Comparison of ENCODE assay signal across 21 cellular contexts in the genomic region with DNA sequence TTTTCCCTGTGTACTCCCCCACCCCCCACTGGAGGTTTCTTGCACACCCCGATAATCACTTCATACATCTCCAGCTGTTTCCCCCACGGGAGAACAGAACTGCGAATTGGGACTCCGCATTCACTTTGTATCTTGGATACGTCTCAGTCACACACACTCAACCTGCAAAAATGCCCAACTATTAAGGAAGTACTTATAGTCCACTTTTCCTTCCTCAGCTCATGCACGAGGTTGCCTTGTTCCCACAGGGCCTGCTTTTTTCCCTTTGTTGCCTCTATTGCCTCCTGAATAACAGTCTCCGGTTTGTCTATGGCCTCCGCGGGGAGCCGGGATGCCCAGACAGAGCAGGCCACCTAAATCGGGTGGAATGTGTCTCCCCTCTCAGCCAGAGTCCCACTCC.
DNase-seq lines count a peak whose midpoint lies in the region; ATAC-seq, FAIRE-seq and TF ChIP-seq lines count a peak whose summit lies in the region.
"Had no signal": no experiment of that assay in that cellular context is flagged by ENCODE, and none has a peak within 500 bp of the region (broad histone marks: within the 10 kb centered on the region; RNA-seq: fewer than 3 reads in every experiment).

No MANE protein-coding gene starts in this region.

- H3K9me3 Mint-ChIP-seq in WTC11: peaks cover 32% of the 10 kb centered on the region
- peaks cover 22% of the 10 kb centered on the region for H3K9me3 Mint-ChIP-seq in progenitor cell of endocrine pancreas (ENCODE audit: low read depth)
- no peaks in the 10 kb centered on the region for H3K9me3 Mint-ChIP-seq in Calu3 (ENCODE audit: low read depth, unreplicated experiment)
- peaks cover 0 to 11% of the 10 kb centered on the region in 2 donors for H3K9me3 Mint-ChIP-seq in stimulated activated naive CD8-positive, alpha-beta T cell treated with anti-CD3 and anti-CD28 coated beads, Interleukin-15, amount 100 ng/mL, for 72 hours

- H3K4me1 ChIP-seq in HepG2 (ENCODE audit: insufficient read depth, low read length) (peaks cover 37% of the 10 kb centered on the region), right lobe of liver (peaks cover 0 to 17% (median 7%) of the 10 kb centered on the region in 4 donors)
- H3K4me1 ChIP-seq: BLaER1 had no signal

- H3K36me3 Mint-ChIP-seq in WTC11 (peaks cover 25% of the 10 kb centered on the region), progenitor cell of endocrine pancreas (ENCODE audit: insufficient read depth) (peaks cover 2% of the 10 kb centered on the region), Calu3 (ENCODE audit: insufficient read depth, unreplicated experiment) (no peaks in the 10 kb centered on the region)
- H3K36me3 Mint-ChIP-seq: CD4-positive, CD25-positive, alpha-beta regulatory T cell; CD8-positive, alpha-beta T cell had no signal

- no peaks in the 10 kb centered on the region for H3K36me3 ChIP-seq in HepG2 (replicated peaks in 1 of 2; ENCODE audit: control insufficient read depth in 1 of 2, insufficient read depth in 2 of 2, low read length in 2 of 2)
- H3K36me3 ChIP-seq in right lobe of liver: no peaks in the 10 kb centered on the region
- H3K36me3 ChIP-seq: BLaER1 had no signal

- CTCF ChIA-PET in HepG2 (lab: Yijun Ruan, JAX; ENCODE audit: low intra/inter-chr PET ratio, low total read pairs) (no interaction called here), WTC11 (lab: Charles Lee) (interaction anchor here (0.7 kb wide), 1 partner anchor 25 kb away, joined by 3 read pairs; no protein-coding TSS in a partner anchor), Calu3 (lab: Charles Lee) (no interaction called here)

- H3K9me3 ChIP-seq in HepG2 (ENCODE audit: low read length) (peaks cover 5% of the 10 kb centered on the region; the same call in 1 of the 2 replicates), right lobe of liver (no peaks in the 10 kb centered on the region)
- H3K9me3 ChIP-seq: BLaER1 had no signal

- H3K4me3 Mint-ChIP-seq in WTC11 (no peak overlapping the region), progenitor cell of endocrine pancreas (ENCODE audit: low read depth) (no peak overlapping the region), Calu3 (ENCODE audit: low read depth, unreplicated experiment) (no peak overlapping the region)
- no peak overlapping the region for H3K4me3 Mint-ChIP-seq in stimulated activated naive CD8-positive, alpha-beta T cell treated with anti-CD3 and anti-CD28 coated beads, Interleukin-15, amount 100 ng/mL, for 72 hours
- H3K4me3 Mint-ChIP-seq: B cell; CD4-positive, CD25-positive, alpha-beta regulatory T cell; CD8-positive, alpha-beta T cell; GM23338; H9 had no signal

- DNase-seq in HepG2 (ENCODE audit: low spot score): no peak
- DNase-seq in right lobe of liver: no peak
- DNase-seq in WTC11 (ENCODE audit: low spot score): no peak
- no peak for DNase-seq in progenitor cell of endocrine pancreas (ENCODE audit: low spot score, unreplicated experiment)
- no peak for DNase-seq in amygdala (lab: John Stamatoyannopoulos, UW)
- no peak for DNase-seq in Calu3
- no peak for DNase-seq in stimulated activated naive CD8-positive, alpha-beta T cell treated with anti-CD3 and anti-CD28 coated beads, Interleukin-15, amount 100 ng/mL, for 72 hours
- DNase-seq: CD4-positive, CD25-positive, alpha-beta regulatory T cell; CD8-positive, alpha-beta T cell; DMS53; DMS79 treated with DMSO at 0.1 percent for 48 hours; H9 had no signal

- ATAC-seq in HepG2: no peak
- ATAC-seq in right lobe of liver: no peak
- ATAC-seq in WTC11: no peak
- no peak for ATAC-seq in stimulated activated naive CD8-positive, alpha-beta T cell treated with anti-CD3 and anti-CD28 coated beads, Interleukin-15, amount 100 ng/mL, for 72 hours
- ATAC-seq: CD8-positive, alpha-beta T cell; GM23338; HCT116 had no signal

- 96% methylated on average over 10 of the region's 11 CpGs for WGBS in HepG2 (ENCODE audit: low lambda C conversion rate)
- WGBS in right lobe of liver (ENCODE audit: insufficient coverage, low coverage, low lambda C conversion rate, missing lambda C conversion rate): 82% methylated on average over 2 of the region's 11 CpGs

- peaks cover 15% of the 10 kb centered on the region for H3K4me1 Mint-ChIP-seq in WTC11
- no peaks in the 10 kb centered on the region for H3K4me1 Mint-ChIP-seq in progenitor cell of endocrine pancreas (ENCODE audit: low read depth)
- H3K4me1 Mint-ChIP-seq in Calu3 (ENCODE audit: low read depth, unreplicated experiment): peaks cover 38% of the 10 kb centered on the region
- no peaks in the 10 kb centered on the region for H3K4me1 Mint-ChIP-seq in stimulated activated naive CD8-positive, alpha-beta T cell treated with anti-CD3 and anti-CD28 coated beads, Interleukin-15, amount 100 ng/mL, for 72 hours
- H3K4me1 Mint-ChIP-seq: B cell; CD4-positive, CD25-positive, alpha-beta regulatory T cell had no signal

- TF ChIP-seq CTCF in HepG2 (CRISPR knock-in tag; IDR thresholded peaks at IDR 0.05): no peak
- no peak for TF ChIP-seq CTCF in right lobe of liver (IDR thresholded peaks at IDR 0.05)
- no peak for TF ChIP-seq CTCF in WTC11 (IDR thresholded peaks at IDR 0.05)
- no peak for TF ChIP-seq CTCF in progenitor cell of endocrine pancreas (IDR thresholded peaks at IDR 0.05; ENCODE audit: unreplicated experiment)
- no peak for TF ChIP-seq CTCF in Calu3 (IDR thresholded peaks at IDR 0.05; ENCODE audit: unreplicated experiment)

- no peak for TF ChIP-seq RAD21 in HepG2 (CRISPR knock-in tag; IDR thresholded peaks at IDR 0.05)

- no peak overlapping the region for H3K4me2 ChIP-seq in HepG2 (ENCODE audit: low read depth, low read length)
- H3K4me2 ChIP-seq: BLaER1, GM23338 had no signal

- no peak overlapping the region for H3K9ac ChIP-seq in HepG2 (ENCODE audit: insufficient read depth, low read depth, low read length)
- H3K9ac ChIP-seq: BLaER1 had no signal

- TF ChIP-seq POLR2A in HepG2 (IDR thresholded peaks at IDR 0.05; ENCODE audit: insufficient read depth in 1 of 2, low read depth in 2 of 2, low read length in 2 of 2): no peak
- TF ChIP-seq POLR2A in right lobe of liver (IDR thresholded peaks at IDR 0.05): no peak

- H4K20me1 ChIP-seq in HepG2 (ENCODE audit: insufficient read depth, low read length): no peaks in the 10 kb centered on the region
- H4K20me1 ChIP-seq: BLaER1 had no signal

- H2AFZ ChIP-seq in HepG2 (ENCODE audit: low read length): no peak overlapping the region

- H3K27me3 Mint-ChIP-seq in WTC11 (ENCODE audit: low read depth) (no peaks in the 10 kb centered on the region), progenitor cell of endocrine pancreas (no peaks in the 10 kb centered on the region), Calu3 (ENCODE audit: unreplicated experiment) (no peaks in the 10 kb centered on the region)
- H3K27me3 Mint-ChIP-seq in stimulated activated naive CD8-positive, alpha-beta T cell treated with anti-CD3 and anti-CD28 coated beads, Interleukin-15, amount 100 ng/mL, for 72 hours: no peaks in the 10 kb centered on the region
- H3K27me3 Mint-ChIP-seq: B cell; CD4-positive, CD25-positive, alpha-beta regulatory T cell had no signal

- no peak for TF ChIP-seq EP300 in HepG2 (IDR thresholded peaks at IDR 0.05; ENCODE audit: low read depth in 2 of 2, low read length in 2 of 2)
- TF ChIP-seq EP300 in HepG2 (CRISPR knock-in tag; IDR thresholded peaks at IDR 0.05; ENCODE audit: borderline replicate concordance): no peak

- intact Hi-C loops in HepG2 (cut with micrococcal nuclease; ENCODE audit: unreplicated experiment): no loop called here
- intact Hi-C loops in right lobe of liver (cut with DNase I): no loop called here
- intact Hi-C loops in Calu3 (cut with micrococcal nuclease; ENCODE audit: unreplicated experiment): no loop called here

- FAIRE-seq in HepG2 (lab: Jason Lieb, UNC): no peak
- FAIRE-seq: A204.1, G401.6, GM12892 had no signal

- no peak overlapping the region for H3K4me3 ChIP-seq in HepG2 (replicated peaks in 1 of 3; ENCODE audit: insufficient read depth in 1 of 3, low read depth in 2 of 3, low read length in 3 of 3)
- H3K4me3 ChIP-seq in right lobe of liver: no peak overlapping the region
- H3K4me3 ChIP-seq: BLaER1, GM23338 had no signal

- peak overlapping the region; percentile 13; the same call in 1 of the 2 replicates for H3K27ac Mint-ChIP-seq in WTC11
- H3K27ac Mint-ChIP-seq in progenitor cell of endocrine pancreas: peak overlapping the region; percentile 56
- H3K27ac Mint-ChIP-seq in Calu3 (ENCODE audit: unreplicated experiment): no peak overlapping the region
- H3K27ac Mint-ChIP-seq in stimulated activated naive CD8-positive, alpha-beta T cell treated with anti-CD3 and anti-CD28 coated beads, Interleukin-15, amount 100 ng/mL, for 72 hours: no peak overlapping the region
- H3K27ac Mint-ChIP-seq: B cell; CD4-positive, CD25-positive, alpha-beta regulatory T cell; CD8-positive, alpha-beta T cell; GM23338; H9 had no signal

- H3K27ac ChIP-seq in HepG2 (ENCODE audit: extremely low read length, insufficient read depth, low read length) (peak overlapping the region; percentile 90), right lobe of liver (no peak overlapping the region)
- H3K27ac ChIP-seq: 22Rv1, BLaER1, C4-2B had no signal

- POLR2A ChIA-PET in HepG2 (lab: Yijun Ruan, JAX) (no interaction called here), WTC11 (lab: Charles Lee) (no interaction called here)

- no peaks in the 10 kb centered on the region for H3K79me2 ChIP-seq in HepG2 (ENCODE audit: insufficient read depth, low read length)

- H3K27me3 ChIP-seq in HepG2 (ENCODE audit: control insufficient read depth in 1 of 2, insufficient read depth in 2 of 2, low read length in 2 of 2) (no peaks in the 10 kb centered on the region), right lobe of liver (no peaks in the 10 kb centered on the region)
- H3K27me3 ChIP-seq: BLaER1 had no signal

- BruUV-seq in HepG2 (replicated peaks; lab: Mats Ljungman, UMichigan) (no TSS peak), Calu3 (replicated peaks; lab: Mats Ljungman, UMichigan) (no TSS peak)

- in situ Hi-C loops in HepG2 (cut with HindIII; ENCODE audit: extremely low pct_ligation_motif_present, low pct_unique_long_range_greater_than_20kb): no loop called here

TF ChIP-seq in HepG2, 621 proteins besides CTCF, POLR2A, EP300 and RAD21 (continues in another document):
- TF ChIP-seq ZSCAN31 (CRISPR knock-in tag; IDR thresholded peaks at IDR 0.05; ENCODE audit: low read depth) (no peak), TCF7L2 (IDR thresholded peaks at IDR 0.05; ENCODE audit: low read depth, low read length) (no peak), ZNF232 (CRISPR knock-in tag; IDR thresholded peaks at IDR 0.05; ENCODE audit: borderline replicate concordance) (no peak), ZNF776 (CRISPR knock-in tag; IDR thresholded peaks at IDR 0.05) (no peak)

TF ChIP-seq in WTC11, 78 proteins besides CTCF, POLR2A, EP300 and RAD21 (continues in another document):
- TF ChIP-seq OVOL2 (CRISPR knock-in tag; IDR thresholded peaks at IDR 0.05; ENCODE audit: borderline replicate concordance) (no peak), ZMAT4 (CRISPR knock-in tag; IDR thresholded peaks at IDR 0.05) (no peak), IRF2 (CRISPR knock-in tag; IDR thresholded peaks at IDR 0.05; ENCODE audit: borderline replicate concordance, low read depth) (no peak)

Comparison
In these comparisons a context has a peak if more than half of its experiments do, and no peak if none do; other contexts are left out.
1. H3K27ac Mint-ChIP-seq: peak in WTC11 (single experiment) and progenitor cell of endocrine pancreas (single experiment); none in Calu3 (single experiment) and stimulated activated naive CD8-positive, alpha-beta T cell treated with anti-CD3 and anti-CD28 coated beads, Interleukin-15, amount 100 ng/mL, for 72 hours (0 of 2).